Comparison of ENCODE assay signal across 8 cellular contexts in the genomic region with DNA sequence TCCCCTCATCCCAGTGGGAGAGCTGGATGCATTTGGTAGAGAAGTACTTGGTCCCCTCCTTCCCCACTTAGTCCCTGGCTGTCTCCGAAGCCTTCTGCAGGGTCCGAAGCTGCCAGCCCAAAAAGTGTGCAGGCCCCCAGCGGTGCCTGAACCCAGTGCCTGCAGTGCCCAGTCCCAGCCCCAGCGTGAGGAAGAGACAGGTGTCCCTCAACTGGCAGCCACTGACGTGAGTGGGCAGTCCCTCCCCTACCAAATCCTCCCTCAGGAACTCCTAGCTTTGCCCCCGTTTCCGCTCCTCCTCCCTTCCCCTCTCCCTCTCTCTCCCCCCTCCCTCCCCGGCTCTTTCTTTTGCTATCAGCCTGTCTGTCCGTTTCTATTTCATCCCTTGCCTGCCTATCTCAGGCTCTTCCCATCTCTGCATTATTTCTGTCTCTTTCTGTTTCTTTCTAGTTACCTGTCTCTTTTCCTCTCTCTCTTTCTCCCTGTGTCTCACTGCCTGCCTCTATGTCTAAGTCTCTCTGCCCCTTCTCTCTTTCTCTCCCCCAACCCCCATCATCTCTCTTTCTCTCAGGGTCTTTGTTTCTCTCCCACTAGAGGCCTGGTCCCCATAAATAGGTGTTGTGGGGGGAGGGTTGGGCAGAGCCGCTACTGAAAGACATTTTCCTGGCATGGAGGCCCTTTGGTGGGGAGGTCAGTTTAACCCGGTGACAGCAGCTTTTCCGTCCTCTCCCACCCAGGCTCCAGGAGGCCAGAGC. TPM values are rescaled to one million over a fixed set of nuclear protein-coding genes. Genes with fewer than 3 reads are reported as not detected.
DNase-seq lines count a peak whose midpoint lies in the region; ATAC-seq, FAIRE-seq and TF ChIP-seq lines count a peak whose summit lies in the region.

No MANE protein-coding gene starts in this region.

- H3K36me3 Mint-ChIP-seq in effector memory CD8-positive, alpha-beta T cell (ENCODE audit: insufficient read depth): peaks cover 8% of the 10 kb centered on the region

- intact Hi-C loops in posterior vena cava (cut with DNase I): loop anchor here (5.0 to 10.0 kb wide), 2 partner anchors 65 to 67 kb away; no protein-coding TSS in a partner anchor

- H3K9me3 Mint-ChIP-seq in effector memory CD8-positive, alpha-beta T cell: no peaks in the 10 kb centered on the region

- peak; percentile 5 for FAIRE-seq in GM12892 (lab: Jason Lieb, UNC)

- peaks cover 47 to 48% of the 10 kb centered on the region in 2 donors for H3K4me1 Mint-ChIP-seq in effector memory CD8-positive, alpha-beta T cell (ENCODE audit: low read depth in 2 of 2)

- no peak for ATAC-seq in effector memory CD8-positive, alpha-beta T cell (replicated peaks)

- TF ChIP-seq POLR2A in GM12892 (IDR thresholded peaks at IDR 0.05; ENCODE audit: low read depth, low read length): no peak

- peaks cover 29 to 66% of the 10 kb centered on the region in 2 donors for H3K27me3 Mint-ChIP-seq in effector memory CD8-positive, alpha-beta T cell

- H3K4me3 Mint-ChIP-seq in effector memory CD8-positive, alpha-beta T cell: peak overlapping the region; percentile 14 to 47

- H3K27ac Mint-ChIP-seq in effector memory CD8-positive, alpha-beta T cell: no peak overlapping the region

- DNase-seq in GM12892 (ENCODE audit: insufficient read length) (no peak), OCI-M1 (lab: John Stamatoyannopoulos, UW) (peak; percentile 84), posterior vena cava (ENCODE audit: low spot score) (peak; percentile 77), medulla oblongata (ENCODE audit: extremely low spot score) (no peak), activated gamma-delta T cell treated with Interleukin-2 at 50 U/mL for 16 hours (no peak), 8988T (no peak), NCI-H446 treated with DMSO at 0.1 percent for 48 hours (lab: John Stamatoyannopoulos, UW) (no peak)
- DNase-seq in effector memory CD8-positive, alpha-beta T cell: no peak

RNA-seq across cellular contexts. Expression of a gene that starts 1.7 kb away (rescaled TPM):
- polyA plus RNA-seq in GM12892 (2012; ENCODE audit: missing spikeins): 7.4 TPM
- 100 to 1,000 TPM; 200 to 265 TPM for total RNA-seq in posterior vena cava

RNA-seq across cellular contexts. Expression of a gene that starts 22.8 kb away (rescaled TPM):
- 38.2 TPM for polyA plus RNA-seq in GM12892 (2012; ENCODE audit: missing spikeins)
- 10 to 100 TPM; 43.8 to 45.3 TPM for total RNA-seq in posterior vena cava

Comparison
In these comparisons a context has a peak if more than half of its experiments do, and no peak if none do; other contexts are left out.
1. DNase-seq: peak in OCI-M1 (single experiment) and posterior vena cava (single experiment); none in GM12892 (single experiment), effector memory CD8-positive, alpha-beta T cell (0 of 3), medulla oblongata (single experiment), activated gamma-delta T cell treated with Interleukin-2 at 50 U/mL for 16 hours (single experiment), 8988T (single experiment) and NCI-H446 treated with DMSO at 0.1 percent for 48 hours (single experiment).